1 cellular context compared by ENCODE assay signal in genomic region chr1:111141803-111142202, GRCh38.
TF ChIP-seq lines count a peak whose summit lies in the region.

No MANE protein-coding gene starts in this region.

TF ChIP-seq in GM23338, 12 proteins besides CTCF, POLR2A, EP300 and RAD21:
- TF ChIP-seq ZNF462 (CRISPR knock-in tag; IDR thresholded peaks at IDR 0.05) (no peak), CREB1 (CRISPR knock-in tag; IDR thresholded peaks at IDR 0.05; ENCODE audit: low read depth) (no peak), NANOG (IDR thresholded peaks at IDR 0.05; ENCODE audit: borderline replicate concordance) (no peak), STAT1 (IDR thresholded peaks at IDR 0.05; ENCODE audit: unreplicated experiment) (no peak), ZNF331 (CRISPR knock-in tag; IDR thresholded peaks at IDR 0.05; ENCODE audit: low read depth) (no peak), EZH2 (IDR thresholded peaks at IDR 0.05; ENCODE audit: low read depth, unreplicated experiment) (no peak), JUNB (IDR thresholded peaks at IDR 0.05; ENCODE audit: unreplicated experiment) (no peak), ETS1 (IDR thresholded peaks at IDR 0.05) (no peak), REST (IDR thresholded peaks at IDR 0.05; ENCODE audit: unreplicated experiment) (no peak), POLR2AphosphoS5 (IDR thresholded peaks at IDR 0.05; ENCODE audit: low read depth) (no peak)
